Comparison of ENCODE assay signal across 13 cellular contexts in genomic region chr5:160420331-160420610, GRCh38. TPM values are rescaled to one million over a fixed set of nuclear protein-coding genes. Genes with fewer than 3 reads are reported as not detected.
DNase-seq lines count a peak whose midpoint lies in the region; ATAC-seq, FAIRE-seq and TF ChIP-seq lines count a peak whose summit lies in the region.
"Had no signal": no experiment of that assay in that cellular context is flagged by ENCODE, and none has a peak within 500 bp of the region (broad histone marks: within the 10 kb centered on the region; RNA-seq: fewer than 3 reads in every experiment).

No MANE protein-coding gene starts in this region.

- H3K27me3 ChIP-seq in ACC112 (ENCODE audit: insufficient read depth, low read length): no peaks in the 10 kb centered on the region
- H3K27me3 ChIP-seq in WERI-Rb-1 (ENCODE audit: insufficient read depth, low read depth, severe bottlenecking): no peaks in the 10 kb centered on the region
- H3K27me3 ChIP-seq: tibial artery had no signal

- H3K36me3 ChIP-seq in ACC112 (ENCODE audit: insufficient read depth, low read length) (peaks cover 12% of the 10 kb centered on the region; the same call in 1 of the 2 replicates), WERI-Rb-1 (peaks cover 29% of the 10 kb centered on the region)
- H3K36me3 ChIP-seq: tibial artery had no signal

- TF ChIP-seq POLR2A in GM12892 (IDR thresholded peaks at IDR 0.05; ENCODE audit: low read depth, low read length): no peak

- TF ChIP-seq CTCF in WERI-Rb-1 (IDR thresholded peaks at IDR 0.05; ENCODE audit: low read depth, low read length): no peak

- peaks cover 13% of the 10 kb centered on the region for H3K36me3 Mint-ChIP-seq in memory B cell

- H3K4me1 ChIP-seq in ACC112 (ENCODE audit: control insufficient read depth, insufficient read depth, low read length, unreplicated experiment): peaks cover 42% of the 10 kb centered on the region

- H3K9me3 ChIP-seq in WERI-Rb-1 (ENCODE audit: severe bottlenecking): no peaks in the 10 kb centered on the region
- H3K9me3 ChIP-seq: tibial artery had no signal

- H2AFZ ChIP-seq in ACC112 (ENCODE audit: low read length, unreplicated experiment): peak overlapping the region; percentile 77

- peaks cover 63% of the 10 kb centered on the region for H3K79me2 ChIP-seq in ACC112 (ENCODE audit: control insufficient read depth, insufficient read depth, low read length, unreplicated experiment)

- DNase-seq in GM12892 (ENCODE audit: insufficient read length) (no peak), WERI-Rb-1 (no peak), memory B cell (ENCODE audit: low spot score in 2 of 2) (no peak), EL (no peak), mucosa of gallbladder (ENCODE audit: low spot score) (no peak), retina (no peak)
- DNase-seq: NCI-H2081 treated with DMSO at 0.1 percent for 48 hours; Right ventricle myocardium superior; stimulated activated CD4-positive, alpha-beta T cell treated with anti-CD3 and anti-CD28 coated beads, Interleukin-4, amount 100 ng/mL, for 24 hours; tibial artery had no signal

- peak overlapping the region; percentile 99 for H3K27ac Mint-ChIP-seq in memory B cell

- peaks cover 45% of the 10 kb centered on the region for H3K4me1 Mint-ChIP-seq in memory B cell

- H3K4me3 ChIP-seq in ACC112 (ENCODE audit: low read depth, low read length) (peak overlapping the region; percentile 90; the same call in 1 of the 2 replicates), WERI-Rb-1 (ENCODE audit: low read depth, low read length) (no peak overlapping the region)

- FAIRE-seq in GM12892 (lab: Jason Lieb, UNC): peak; percentile 89
- FAIRE-seq: colon had no signal

- ATAC-seq in memory B cell (ENCODE audit: low read depth) (no peak), GM18907 (IDR thresholded peaks at IDR 0.05; ENCODE audit: unreplicated experiment) (no peak)

- no peaks in the 10 kb centered on the region for H3K27me3 Mint-ChIP-seq in memory B cell

- peak overlapping the region; percentile 95 for H3K4me3 Mint-ChIP-seq in memory B cell

- H3K9me3 Mint-ChIP-seq in memory B cell: no peaks in the 10 kb centered on the region

- H3K27ac ChIP-seq in ACC112 (ENCODE audit: low read depth, low read length) (no peak overlapping the region), WERI-Rb-1 (peak overlapping the region; percentile 65; the same call in 1 of the 2 replicates)

RNA-seq across cellular contexts. Expression of gene PTTG1, which starts 1.4 kb away (rescaled TPM):
- polyA plus RNA-seq in GM12892 (2012; ENCODE audit: missing spikeins): 184 TPM
- total RNA-seq in mucosa of gallbladder: 3.7 TPM

RNA-seq across cellular contexts. Expression of gene SLU7, which starts 1.4 kb away (rescaled TPM):
- polyA plus RNA-seq in GM12892 (2012; ENCODE audit: missing spikeins): 53.8 TPM
- 48.0 TPM for total RNA-seq in mucosa of gallbladder

RNA-seq across cellular contexts. Expression of gene FAM200C, which starts 20.4 kb away (rescaled TPM):
- polyA plus RNA-seq in GM12892 (2012; ENCODE audit: missing spikeins): 3.2 TPM
- total RNA-seq in mucosa of gallbladder: 5.4 TPM

RNA-seq across cellular contexts. Expression of gene C1QTNF2, which starts 49.8 kb away (rescaled TPM):
- polyA plus RNA-seq in GM12892 (2012; ENCODE audit: missing spikeins): not detected
- 2.2 TPM for total RNA-seq in mucosa of gallbladder
